ENCODE assay signal across 27 cellular contexts in genomic region chr9:123448247-123448646, GRCh38.
"Had no signal": no experiment of that assay in that cellular context is flagged by ENCODE, and none has a peak within 500 bp of the region (broad histone marks: within the 10 kb centered on the region; RNA-seq: fewer than 3 reads in every experiment).

No MANE protein-coding gene starts in this region.

- DNase-seq: activated CD4-positive, alpha-beta memory T cell treated with anti-CD3 and anti-CD28 coated beads, Interleukin-2, amount 10 ng/mL, durations not matched to agents 7 days and 5 days; activated CD4-positive, alpha-beta T cell treated with anti-CD3 and anti-CD28 coated beads for 36 hours; activated CD4-positive, alpha-beta T cell treated with anti-CD3 and anti-CD28 coated beads, Interleukin-2, amount 50 U/mL, for 1 hour; activated CD4-positive, CD25-positive, alpha-beta regulatory T cell; activated gamma-delta T cell; activated naive CD4-positive, alpha-beta T cell treated with anti-CD3 and anti-CD28 coated beads for 36 hours; activated T-cell treated with anti-CD3 and anti-CD28 coated beads, Interleukin-2, amount 50 U/mL, for 24 hours; amygdala; brain microvascular endothelial cell; cerebellar nuclear complex; KG1; NCI-H1092 treated with DMSO at 0.1 percent for 48 hours; NCI-H1417 treated with DMSO at 0.1 percent for 48 hours; NCI-H1694; NCI-H2029; NCI-H2107; NCI-H2171 treated with DMSO at 0.1 percent for 48 hours; NCI-H226; NCI-H510A; NCI-H526 treated with DMSO at 0.1 percent for 48 hours; SIG-M5; T-helper 17 cell; T-helper 9 cell had no signal

- H3K4me3 ChIP-seq: cardiac muscle cell had no signal

- H3K27me3 ChIP-seq: brain microvascular endothelial cell, cardiac muscle cell had no signal

- H3K9me3 Mint-ChIP-seq: activated CD4-positive, alpha-beta memory T cell treated with anti-CD3 and anti-CD28 coated beads, Interleukin-2, amount 10 ng/mL, durations not matched to agents 7 days and 5 days; activated naive CD4-positive, alpha-beta T cell treated with anti-CD3 and anti-CD28 coated beads for 36 hours; activated T-cell treated with anti-CD3 and anti-CD28 coated beads, Interleukin-2, amount 50 U/mL, for 24 hours; activated T-helper 1 cell treated with anti-CD3 and anti-CD28 coated beads, Interleukin-12 subunit alpha, Interleukin-12 subunit beta, Interleukin-2, Interleukin-4 antibody, amounts not matched to agents 30 ng/mL and 10 ng/mL and 1 ng/mL, durations not matched to agents 14 hours and 24 hours and 36 hours had no signal

- H3K4me3 Mint-ChIP-seq: activated CD4-positive, alpha-beta memory T cell treated with anti-CD3 and anti-CD28 coated beads, Interleukin-2, amount 10 ng/mL, durations not matched to agents 7 days and 5 days; activated CD4-positive, alpha-beta T cell treated with anti-CD3 and anti-CD28 coated beads for 36 hours; activated naive CD4-positive, alpha-beta T cell treated with anti-CD3 and anti-CD28 coated beads for 36 hours; activated naive CD8-positive, alpha-beta T cell; activated T-cell treated with anti-CD3 and anti-CD28 coated beads, Interleukin-2, amount 50 U/mL, for 24 hours; activated T-helper 1 cell treated with anti-CD3 and anti-CD28 coated beads, Interleukin-12 subunit alpha, Interleukin-12 subunit beta, Interleukin-2, Interleukin-4 antibody, amounts not matched to agents 30 ng/mL and 10 ng/mL and 1 ng/mL, durations not matched to agents 14 hours and 24 hours and 36 hours; T-helper 17 cell had no signal

- H3K27ac ChIP-seq: brain microvascular endothelial cell, cardiac muscle cell had no signal

- H3K4me1 Mint-ChIP-seq: activated CD4-positive, alpha-beta memory T cell treated with anti-CD3 and anti-CD28 coated beads, Interleukin-2, amount 10 ng/mL, durations not matched to agents 7 days and 5 days; activated CD4-positive, alpha-beta T cell treated with anti-CD3 and anti-CD28 coated beads for 36 hours had no signal

- ATAC-seq: activated CD4-positive, alpha-beta T cell treated with anti-CD3 and anti-CD28 coated beads for 36 hours; T-helper 17 cell had no signal

- H3K27me3 Mint-ChIP-seq: activated CD4-positive, alpha-beta memory T cell treated with anti-CD3 and anti-CD28 coated beads, Interleukin-2, amount 10 ng/mL, durations not matched to agents 7 days and 5 days; activated CD4-positive, alpha-beta T cell treated with anti-CD3 and anti-CD28 coated beads for 36 hours; activated naive CD8-positive, alpha-beta T cell; activated T-cell treated with anti-CD3 and anti-CD28 coated beads, Interleukin-2, amount 50 U/mL, for 24 hours; T-helper 17 cell had no signal

- FAIRE-seq: astrocyte had no signal

- H3K36me3 ChIP-seq: brain microvascular endothelial cell, cardiac muscle cell had no signal

- H3K27ac Mint-ChIP-seq: activated CD4-positive, alpha-beta memory T cell treated with anti-CD3 and anti-CD28 coated beads, Interleukin-2, amount 10 ng/mL, durations not matched to agents 7 days and 5 days; activated CD4-positive, alpha-beta T cell treated with anti-CD3 and anti-CD28 coated beads for 36 hours; activated naive CD4-positive, alpha-beta T cell treated with anti-CD3 and anti-CD28 coated beads for 36 hours; activated naive CD8-positive, alpha-beta T cell; activated T-cell treated with anti-CD3 and anti-CD28 coated beads, Interleukin-2, amount 50 U/mL, for 24 hours; activated T-helper 1 cell treated with anti-CD3 and anti-CD28 coated beads, Interleukin-12 subunit alpha, Interleukin-12 subunit beta, Interleukin-2, Interleukin-4 antibody, amounts not matched to agents 30 ng/mL and 10 ng/mL and 1 ng/mL, durations not matched to agents 14 hours and 24 hours and 36 hours; T-helper 17 cell had no signal
